Comparison of ENCODE assay signal across 14 cellular contexts in genomic region chr1:198185759-198186158, GRCh38. TPM values are rescaled to one million over a fixed set of nuclear protein-coding genes. Genes with fewer than 3 reads are reported as not detected.
A peak's percentile ranks its signal among the peaks of the same experiment; 100 is the strongest.
DNase-seq lines count a peak whose midpoint lies in the region; ATAC-seq lines count a peak whose summit lies in the region.
"Had no signal": no experiment of that assay in that cellular context is flagged by ENCODE, and none has a peak within 500 bp of the region (broad histone marks: within the 10 kb centered on the region; RNA-seq: fewer than 3 reads in every experiment).

No MANE protein-coding gene starts in this region.

- DNase-seq in T-helper 17 cell (no peak), caudate nucleus (lab: John Stamatoyannopoulos, UW) (no peak)
- no peak for DNase-seq in stimulated activated CD4-positive, alpha-beta T cell treated with anti-CD3 and anti-CD28 coated beads, Interleukin-1b, Interleukin-23, amount 100 ng/mL, for 48 hours
- DNase-seq: activated CD4-positive, alpha-beta T cell treated with anti-CD3 and anti-CD28 coated beads, Interleukin-2, amount 50 U/mL, for 1 hour; BE2C; NCI-H345 had no signal

- no peaks in the 10 kb centered on the region for H3K27me3 Mint-ChIP-seq in T-helper 17 cell

- H3K27ac ChIP-seq in ACC112 (ENCODE audit: low read depth, low read length) (no peak overlapping the region), caudate nucleus (ENCODE audit: low read depth, low read length) (no peak overlapping the region)
- H3K27ac ChIP-seq: neutrophil had no signal

- no peaks in the 10 kb centered on the region for H3K27me3 ChIP-seq in ACC112 (ENCODE audit: insufficient read depth, low read length)
- H3K27me3 ChIP-seq: BE2C, neutrophil had no signal

- no peaks in the 10 kb centered on the region for H3K36me3 Mint-ChIP-seq in T-helper 17 cell (ENCODE audit: low read depth)

- ATAC-seq in GM18861 (IDR thresholded peaks at IDR 0.05; ENCODE audit: unreplicated experiment) (peak; percentile 61), HG02763 (IDR thresholded peaks at IDR 0.05; ENCODE audit: unreplicated experiment) (peak; percentile 62), T-helper 17 cell (no peak), HG02852 (IDR thresholded peaks at IDR 0.05; ENCODE audit: unreplicated experiment) (no peak), GM19397 (IDR thresholded peaks at IDR 0.05; ENCODE audit: unreplicated experiment) (no peak)
- ATAC-seq: HCT116, Right ventricle myocardium inferior had no signal

- H3K4me3 Mint-ChIP-seq in T-helper 17 cell, result peak overlapping the region; percentile 68

- peaks cover 99% of the 10 kb centered on the region for H3K79me2 ChIP-seq in ACC112 (ENCODE audit: control insufficient read depth, insufficient read depth, low read length, unreplicated experiment)

- peak overlapping the region; percentile 32; the same call in 1 of the 2 replicates for H3K4me3 ChIP-seq in ACC112 (ENCODE audit: low read depth, low read length)

- H3K9me3 ChIP-seq in T-helper 17 cell (ENCODE audit: control insufficient read depth, low read length, poor library complexity, severe bottlenecking), result no peaks in the 10 kb centered on the region
- H3K9me3 ChIP-seq: BE2C, neutrophil had no signal

- no peak overlapping the region for H2AFZ ChIP-seq in ACC112 (ENCODE audit: low read length, unreplicated experiment)

- H3K4me1 Mint-ChIP-seq in T-helper 17 cell, result peaks cover 35% of the 10 kb centered on the region

- no peaks in the 10 kb centered on the region for H3K36me3 ChIP-seq in ACC112 (ENCODE audit: insufficient read depth, low read length)
- H3K36me3 ChIP-seq: BE2C, neutrophil had no signal

- H3K4me1 ChIP-seq in ACC112 (ENCODE audit: control insufficient read depth, insufficient read depth, low read length, unreplicated experiment), result peaks cover 20% of the 10 kb centered on the region
- H3K4me1 ChIP-seq: BE2C had no signal

- H3K27ac Mint-ChIP-seq in T-helper 17 cell, result peak overlapping the region; percentile 86

RNA-seq across cellular contexts. Expression of gene NEK7, which starts 29.0 kb away (rescaled TPM):
- 10 to 100 TPM; 42.1 to 50.4 TPM for total RNA-seq in T-helper 17 cell

Comparison
In these comparisons a context has a peak if more than half of its experiments do, and no peak if none do; other contexts are left out.
1. ATAC-seq: peak in GM18861 (single experiment) and HG02763 (single experiment); none in T-helper 17 cell (single experiment), HG02852 (single experiment) and GM19397 (single experiment).